ENCODE assay signal across 12 cellular contexts in the genomic region with DNA sequence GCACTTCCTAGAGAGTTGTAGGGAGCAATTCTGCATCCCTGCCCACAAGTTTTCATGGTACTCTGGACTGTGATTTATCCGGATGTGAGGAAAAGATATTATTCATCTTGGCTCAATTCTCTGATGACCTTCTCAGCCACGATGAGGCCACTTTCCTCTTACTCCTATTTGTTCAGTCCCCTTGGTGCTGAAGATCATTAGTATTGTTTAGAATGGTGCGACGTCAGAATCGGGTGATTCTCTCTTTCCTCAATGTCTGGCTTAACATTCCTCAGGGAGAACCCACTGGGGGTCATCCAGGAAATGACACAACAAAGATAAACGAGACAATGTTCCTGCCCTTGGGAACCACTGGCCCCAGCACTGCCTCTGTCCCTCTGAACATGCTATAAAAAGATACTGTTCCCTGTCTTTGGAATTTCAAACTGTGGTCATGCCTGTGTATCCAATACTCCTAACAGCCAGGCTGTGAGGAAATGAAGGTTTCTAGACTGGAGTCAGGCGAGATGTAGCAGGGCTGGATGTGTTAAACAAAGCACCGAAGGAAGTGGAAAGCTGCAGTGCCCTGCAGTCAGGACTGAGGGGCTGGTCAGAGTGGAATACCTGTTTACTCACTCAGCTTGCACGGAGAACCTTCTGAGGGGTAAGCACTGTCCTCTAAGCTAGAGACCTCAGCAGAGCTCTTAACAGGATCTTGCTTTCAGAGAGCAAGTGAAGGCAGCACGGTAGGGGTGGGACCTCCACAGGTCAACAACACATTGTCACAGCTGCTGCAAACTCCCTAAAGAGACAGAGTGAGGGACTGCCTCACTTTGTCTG. TPM values are rescaled to one million over a fixed set of nuclear protein-coding genes. Genes with fewer than 3 reads are reported as not detected.
DNase-seq lines count a peak whose midpoint lies in the region; ATAC-seq and TF ChIP-seq lines count a peak whose summit lies in the region.
"Had no signal": no experiment of that assay in that cellular context is flagged by ENCODE, and none has a peak within 500 bp of the region (broad histone marks: within the 10 kb centered on the region; RNA-seq: fewer than 3 reads in every experiment).

No MANE protein-coding gene starts in this region.

- H3K4me1 ChIP-seq in mesodermal cell (ENCODE audit: control insufficient read depth, insufficient read depth, low read length, poor library complexity, severe bottlenecking) = peaks cover 23% of the 10 kb centered on the region

- H3K27ac ChIP-seq in AG04450 (ENCODE audit: low read depth, low read length) (peak overlapping the region; percentile 49), mesodermal cell (ENCODE audit: low read depth, low read length, severe bottlenecking) (peak overlapping the region; percentile 92)

- WGBS in mesodermal cell (ENCODE audit: insufficient coverage in 2 of 2), 2 experiments = 30 to 58% methylated on average over 5 to 7 of the region's 10 CpGs

- POLR2A ChIA-PET in AG04450 (lab: Yijun Ruan, JAX) = interaction anchor here (1.1 kb wide), 1 partner anchor 14 kb away, joined by 3 read pairs; no protein-coding TSS in a partner anchor

- no peaks in the 10 kb centered on the region for H3K27me3 ChIP-seq in AG04450 (ENCODE audit: control insufficient read depth, insufficient read depth, low read length)

- peaks cover 7% of the 10 kb centered on the region; the same call in 1 of the 2 replicates for H3K9me3 ChIP-seq in AG04450 (ENCODE audit: control insufficient read depth, insufficient read depth, low read length)
- peaks cover 14% of the 10 kb centered on the region for H3K9me3 ChIP-seq in mesodermal cell (ENCODE audit: control insufficient read depth, low read length)

- no peak for TF ChIP-seq CTCF in AG04450 (IDR thresholded peaks at IDR 0.05; ENCODE audit: low read depth, low read length)

- no peak for DNase-seq in AG04450 (ENCODE audit: low read depth, low spot score)
- DNase-seq in M059J (ENCODE audit: low read depth) = peak; percentile 67
- peak; percentile 38 for DNase-seq in fibroblast of gingiva (ENCODE audit: low read depth)
- DNase-seq in NCI-H128 (lab: John Stamatoyannopoulos, UW; ENCODE audit: unreplicated experiment) = no peak
- DNase-seq in AML-193 (lab: John Stamatoyannopoulos, UW) = no peak
- DNase-seq: activated CD8-positive, alpha-beta T cell treated with anti-CD3 and anti-CD28 coated beads, Interleukin-2, amount 10 ng/mL, durations not matched to agents 7 days and 5 days; NCI-H1436; nucleus accumbens; SIG-M5 had no signal

- CTCF ChIA-PET in AG04450 (lab: Charles Lee) = interaction anchor here (0.6 to 1.0 kb wide), 2 partner anchors 28 to 134 kb away, joined by 3 to 4 read pairs; no protein-coding TSS in a partner anchor

- no peak overlapping the region; the same call in 1 of the 2 replicates for H3K4me3 ChIP-seq in AG04450 (ENCODE audit: low read depth, low read length)
- no peak overlapping the region for H3K4me3 ChIP-seq in mesodermal cell (ENCODE audit: extremely low read depth, insufficient read depth, low read length, poor library complexity, severe bottlenecking)

- no peaks in the 10 kb centered on the region for H3K36me3 ChIP-seq in mesodermal cell (ENCODE audit: control insufficient read depth, insufficient read depth, low read length)

- ATAC-seq in HG03196 (IDR thresholded peaks at IDR 0.05; ENCODE audit: unreplicated experiment) (no peak), HG03039 (IDR thresholded peaks at IDR 0.05; ENCODE audit: unreplicated experiment) (no peak)
- ATAC-seq: activated CD8-positive, alpha-beta T cell treated with anti-CD3 and anti-CD28 coated beads, Interleukin-2, amount 10 ng/mL, durations not matched to agents 7 days and 5 days had no signal

RNA-seq across cellular contexts. Expression of gene GLI2, which starts 12.9 kb away (rescaled TPM):
- 5.2 and 8.4 TPM in 2 replicates for polyA plus RNA-seq in AG04450 (2011; rRNA removed)
- polyA minus RNA-seq in AG04450 (2011; rRNA and poly(A)+ RNA removed) = 7.8 and 11.5 TPM in 2 replicates
- 0.76 and 4.3 TPM in 2 replicates for total RNA-seq in M059J (2014; rRNA removed; shearing (Covaris generic))
- 20.8 TPM for polyA plus RNA-seq in mesodermal cell (2013, experiment 1 of 2)
- polyA plus RNA-seq in mesodermal cell (2013, experiment 2 of 2) = 16.2 TPM

Comparison
In these comparisons a context has a peak if more than half of its experiments do, and no peak if none do; other contexts are left out.
1. DNase-seq: peak in M059J (single experiment) and fibroblast of gingiva (single experiment); none in AG04450 (single experiment), NCI-H128 (single experiment) and AML-193 (0 of 2).